Comparison of ENCODE assay signal across 1 cellular context in genomic region chr5:8394965-8395364, GRCh38.
TF ChIP-seq lines count a peak whose summit lies in the region.

No MANE protein-coding gene starts in this region.

TF ChIP-seq in H1, 55 proteins besides CTCF, POLR2A, EP300 and RAD21:
- TF ChIP-seq NANOG (IDR thresholded peaks at IDR 0.05; ENCODE audit: insufficient read depth, low read depth, low read length, poor library complexity, severe bottlenecking) (no peak), RNF2 (IDR thresholded peaks at IDR 0.05; ENCODE audit: borderline replicate concordance, low read depth, low read length, missing control alignments, poor library complexity, severe bottlenecking) (no peak)
